9 cellular contexts compared by ENCODE assay signal in genomic region chr15:31396881-31397560, GRCh38.
DNase-seq lines count a peak whose midpoint lies in the region; FAIRE-seq and TF ChIP-seq lines count a peak whose summit lies in the region.
"Had no signal": no experiment of that assay in that cellular context is flagged by ENCODE, and none has a peak within 500 bp of the region (broad histone marks: within the 10 kb centered on the region; RNA-seq: fewer than 3 reads in every experiment).

No MANE protein-coding gene starts in this region.

- no peaks in the 10 kb centered on the region for H3K9me3 ChIP-seq in stomach

- peaks cover 22 to 40% (median 36%) of the 10 kb centered on the region in 4 donors for H3K4me1 ChIP-seq in stomach

- H3K27ac ChIP-seq in stomach: peak overlapping the region; percentile 76 to 87 (median 77)
- H3K27ac ChIP-seq: SK-N-MC had no signal

- intact Hi-C loops in stomach (cut with DNase I; ENCODE audit: low total_unique reads): no loop called here

- FAIRE-seq in bronchial epithelial cell (lab: Jason Lieb, UNC): no peak

- peak; percentile 86 for DNase-seq in NCI-H460 (ENCODE audit: extremely low read depth, low read depth)
- DNase-seq in bronchial epithelial cell (ENCODE audit: low read depth): peak; percentile 75
- peak; percentile 65 for DNase-seq in kidney tubule cell (ENCODE audit: low spot score)
- peak; percentile 95 for DNase-seq in stomach
- no peak for DNase-seq in stimulated activated CD4-positive, alpha-beta T cell treated with anti-CD3 and anti-CD28 coated beads, Interleukin-15, amount 100 ng/mL, for 24 hours
- no peak for DNase-seq in stimulated activated CD4-positive, alpha-beta T cell treated with anti-CD3 and anti-CD28 coated beads, Interleukin-2, amount 100 ng/mL, for 48 hours
- DNase-seq in amniotic stem cell (lab: John Stamatoyannopoulos, UW): no peak

- H3K27me3 ChIP-seq in bronchial epithelial cell (ENCODE audit: control insufficient read depth, insufficient read depth, low read length): no peaks in the 10 kb centered on the region
- peaks cover 0 to 10% (median 0%) of the 10 kb centered on the region in 3 donors for H3K27me3 ChIP-seq in stomach

- no peak overlapping the region for H3K4me3 ChIP-seq in bronchial epithelial cell (ENCODE audit: low read depth, low read length)
- H3K4me3 ChIP-seq in stomach: peak overlapping the region; percentile 3 to 23 (median 22)
- H3K4me3 ChIP-seq: SK-N-MC had no signal

- TF ChIP-seq POLR2A in stomach (IDR thresholded peaks at IDR 0.05): no peak

- TF ChIP-seq CTCF in GM12872 (IDR thresholded peaks at IDR 0.05; ENCODE audit: insufficient read depth, low read depth, low read length) (0 out of 3 replicates have a peak, but pooled peaks have one; percentile 2), bronchial epithelial cell (IDR thresholded peaks at IDR 0.05; ENCODE audit: insufficient read depth, low read length, severe bottlenecking) (no peak), stomach (IDR thresholded peaks at IDR 0.05) (peak in 2 of 7 experiments; percentile 10 to 14)

- WGBS in stomach, 5 donors: 5 to 28% (median 13%) methylated on average over 17 to 27 of the region's 27 CpGs

- H3K36me3 ChIP-seq in bronchial epithelial cell (ENCODE audit: control insufficient read depth, insufficient read depth, low read length): no peaks in the 10 kb centered on the region
- no peaks in the 10 kb centered on the region for H3K36me3 ChIP-seq in stomach

- no peak for TF ChIP-seq EP300 in stomach (IDR thresholded peaks at IDR 0.05)

Comparison
In these comparisons a context has a peak if more than half of its experiments do, and no peak if none do; other contexts are left out.
1. DNase-seq: peak in NCI-H460 (single experiment), bronchial epithelial cell (single experiment), kidney tubule cell (single experiment) and stomach (single experiment); none in stimulated activated CD4-positive, alpha-beta T cell treated with anti-CD3 and anti-CD28 coated beads, Interleukin-15, amount 100 ng/mL, for 24 hours (single experiment), stimulated activated CD4-positive, alpha-beta T cell treated with anti-CD3 and anti-CD28 coated beads, Interleukin-2, amount 100 ng/mL, for 48 hours (0 of 2) and amniotic stem cell (single experiment).